In the genomic region with DNA sequence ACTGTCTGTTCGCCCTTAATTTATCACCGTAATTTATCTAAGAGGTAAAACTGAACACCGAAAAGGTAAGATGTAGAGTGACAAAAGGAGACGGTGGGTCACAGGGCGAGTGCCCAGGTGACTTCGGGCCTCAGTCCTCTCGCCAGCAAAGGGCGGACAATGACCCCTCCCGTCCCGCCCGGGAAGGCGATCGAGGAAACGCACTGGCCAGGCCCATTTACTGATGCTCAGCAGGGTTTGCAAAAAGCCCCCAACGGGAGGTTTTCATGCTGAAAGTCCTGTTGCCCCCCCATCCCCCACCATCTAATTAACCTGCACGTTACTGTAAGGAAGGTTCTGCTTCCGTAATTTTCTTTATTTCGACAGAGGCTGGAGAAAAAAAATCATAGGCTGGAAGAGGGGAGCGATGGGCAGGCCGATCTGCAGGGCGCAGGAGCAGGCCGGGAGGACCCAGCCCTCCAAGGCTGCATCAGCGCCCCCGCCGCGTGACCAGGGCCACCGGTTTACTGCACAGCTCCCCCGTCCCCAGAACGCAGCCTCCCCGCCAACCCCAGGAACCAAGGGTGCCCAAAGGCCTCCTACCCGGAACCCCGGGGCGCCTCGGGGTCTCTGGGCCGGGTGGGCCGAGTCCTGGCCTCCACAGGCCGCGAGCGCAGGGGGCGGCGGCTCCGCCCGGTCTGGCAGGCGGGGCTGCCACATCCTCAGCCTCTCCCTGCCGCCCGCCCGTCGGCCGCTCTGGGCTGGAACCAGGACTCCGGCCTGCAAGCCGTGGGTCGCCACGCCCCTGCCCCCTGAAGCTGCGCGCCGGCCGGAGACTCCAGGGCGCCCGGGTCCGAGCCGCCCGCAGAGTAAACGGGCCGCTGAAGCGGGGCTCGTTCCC, we compare ENCODE assay signal across 8 cellular contexts. TPM values are rescaled to one million over a fixed set of nuclear protein-coding genes. Genes with fewer than 3 reads are reported as not detected.
A peak's percentile ranks its signal among the peaks of the same experiment; 100 is the strongest.
DNase-seq lines count a peak whose midpoint lies in the region; ATAC-seq and TF ChIP-seq lines count a peak whose summit lies in the region.

No MANE protein-coding gene starts in this region.

- H3K27ac ChIP-seq in SJCRH30: peak overlapping the region; percentile 45; the same call in 1 of the 2 replicates
- H3K27ac ChIP-seq in thymus (ENCODE audit: low read depth): peak overlapping the region; percentile 54

- peak; percentile 83 for DNase-seq in AG08396 (ENCODE audit: low spot score)
- peak; percentile 59 to 60 for DNase-seq in SJCRH30
- peak; percentile 43 to 69 for DNase-seq in activated naive CD4-positive, alpha-beta T cell treated with anti-CD3 and anti-CD28 coated beads, Interleukin-2, amount 50 U/mL, for 72 hours (ENCODE audit: low spot score in 2 of 2)
- peak; percentile 74 for DNase-seq in glutamatergic neuron
- peak in 53 of 56 donors; percentile 4 to 77 (median 53) for DNase-seq in nucleus accumbens (lab: John Stamatoyannopoulos, UW)

- H3K27ac Mint-ChIP-seq in activated naive CD4-positive, alpha-beta T cell treated with anti-CD3 and anti-CD28 coated beads, Interleukin-2, amount 50 U/mL, for 72 hours: peak overlapping the region; percentile 22 to 79
- H3K27ac Mint-ChIP-seq in glutamatergic neuron (ENCODE audit: unreplicated experiment): peak overlapping the region; percentile 83

- H3K36me3 ChIP-seq in SJCRH30 (peaks cover 2% of the 10 kb centered on the region; the same call in 1 of the 2 replicates), thymus (ENCODE audit: control insufficient read depth, insufficient read depth) (no peaks in the 10 kb centered on the region)

- no peak for TF ChIP-seq CTCF in glutamatergic neuron (IDR thresholded peaks at IDR 0.05; ENCODE audit: partially characterized antibody, unreplicated experiment)

- H3K4me1 Mint-ChIP-seq in glutamatergic neuron (ENCODE audit: low read depth, unreplicated experiment): peaks cover 2% of the 10 kb centered on the region

- no peaks in the 10 kb centered on the region for H3K36me3 Mint-ChIP-seq in activated naive CD4-positive, alpha-beta T cell treated with anti-CD3 and anti-CD28 coated beads, Interleukin-2, amount 50 U/mL, for 72 hours
- no peaks in the 10 kb centered on the region for H3K36me3 Mint-ChIP-seq in glutamatergic neuron (ENCODE audit: unreplicated experiment)

- H3K9me3 ChIP-seq in SJCRH30 (replicated peaks): no peaks in the 10 kb centered on the region
- no peaks in the 10 kb centered on the region for H3K9me3 ChIP-seq in thymus (ENCODE audit: control insufficient read depth)

- 12% methylated on average over 66 of the region's 66 CpGs for WGBS in thymus

- peak overlapping the region; percentile 92 for H3K4me3 Mint-ChIP-seq in glutamatergic neuron (ENCODE audit: unreplicated experiment)

- H3K27me3 Mint-ChIP-seq in glutamatergic neuron (ENCODE audit: unreplicated experiment): peaks cover 4% of the 10 kb centered on the region

- H3K27me3 ChIP-seq in SJCRH30 (no peaks in the 10 kb centered on the region), thymus (ENCODE audit: control insufficient read depth, insufficient read depth) (peaks cover 6% of the 10 kb centered on the region)

- ATAC-seq in GM19035 (IDR thresholded peaks at IDR 0.05; ENCODE audit: unreplicated experiment) (peak; percentile 38), HG03439 (IDR thresholded peaks at IDR 0.05; ENCODE audit: unreplicated experiment) (peak; percentile 41)
- ATAC-seq in activated naive CD4-positive, alpha-beta T cell treated with anti-CD3 and anti-CD28 coated beads, Interleukin-2, amount 50 U/mL, for 72 hours: peak; percentile 51 to 52

- no peaks in the 10 kb centered on the region for H3K9me3 Mint-ChIP-seq in activated naive CD4-positive, alpha-beta T cell treated with anti-CD3 and anti-CD28 coated beads, Interleukin-2, amount 50 U/mL, for 72 hours
- peaks cover 8% of the 10 kb centered on the region for H3K9me3 Mint-ChIP-seq in glutamatergic neuron (ENCODE audit: unreplicated experiment)

- H3K4me3 ChIP-seq in SJCRH30 (peak overlapping the region; percentile 87), thymus (ENCODE audit: low read length) (peak overlapping the region; percentile 70)

- H3K4me1 ChIP-seq in SJCRH30 (no peaks in the 10 kb centered on the region), thymus (ENCODE audit: control insufficient read depth, insufficient read depth, low read length) (peaks cover 5% of the 10 kb centered on the region)

RNA-seq across cellular contexts. Expression of a gene that starts 0.6 kb away (rescaled TPM):
- 99.3 and 99.4 TPM in 2 replicates for total RNA-seq in SJCRH30 (2014; rRNA removed; shearing (Covaris generic))
- 10 to 100 TPM; 24.2 to 39.3 TPM for total RNA-seq in activated naive CD4-positive, alpha-beta T cell treated with anti-CD3 and anti-CD28 coated beads, Interleukin-2, amount 50 U/mL, for 72 hours
- 49.2 TPM for total RNA-seq in glutamatergic neuron (ENCODE audit: unreplicated experiment)
- polyA plus RNA-seq in thymus: 50.9 TPM

RNA-seq across cellular contexts. Expression of a gene that starts 31.7 kb away (rescaled TPM):
- 0.24 and 0.56 TPM in 2 replicates for total RNA-seq in SJCRH30 (2014; rRNA removed; shearing (Covaris generic))
- not detected for total RNA-seq in activated naive CD4-positive, alpha-beta T cell treated with anti-CD3 and anti-CD28 coated beads, Interleukin-2, amount 50 U/mL, for 72 hours
- total RNA-seq in glutamatergic neuron (ENCODE audit: unreplicated experiment): 0.59 TPM
- polyA plus RNA-seq in thymus: 0.05 TPM

RNA-seq across cellular contexts. Expression of a gene that starts 43.5 kb away (rescaled TPM):
- total RNA-seq in SJCRH30 (2014; rRNA removed; shearing (Covaris generic)): 2.6 and 2.9 TPM in 2 replicates
- total RNA-seq in activated naive CD4-positive, alpha-beta T cell treated with anti-CD3 and anti-CD28 coated beads, Interleukin-2, amount 50 U/mL, for 72 hours: 10 to 100 TPM; 12.5 to 13.0 TPM
- total RNA-seq in glutamatergic neuron (ENCODE audit: unreplicated experiment): 6.0 TPM
- 13.5 TPM for polyA plus RNA-seq in thymus

Comparison
In these comparisons a context has a peak if more than half of its experiments do, and no peak if none do; other contexts are left out.
1. Peak in every context shown above with its lines: DNase-seq, ATAC-seq, H3K4me3 ChIP-seq and H3K27ac ChIP-seq.